Comparison of ENCODE assay signal across 2 cellular contexts in the genomic region with DNA sequence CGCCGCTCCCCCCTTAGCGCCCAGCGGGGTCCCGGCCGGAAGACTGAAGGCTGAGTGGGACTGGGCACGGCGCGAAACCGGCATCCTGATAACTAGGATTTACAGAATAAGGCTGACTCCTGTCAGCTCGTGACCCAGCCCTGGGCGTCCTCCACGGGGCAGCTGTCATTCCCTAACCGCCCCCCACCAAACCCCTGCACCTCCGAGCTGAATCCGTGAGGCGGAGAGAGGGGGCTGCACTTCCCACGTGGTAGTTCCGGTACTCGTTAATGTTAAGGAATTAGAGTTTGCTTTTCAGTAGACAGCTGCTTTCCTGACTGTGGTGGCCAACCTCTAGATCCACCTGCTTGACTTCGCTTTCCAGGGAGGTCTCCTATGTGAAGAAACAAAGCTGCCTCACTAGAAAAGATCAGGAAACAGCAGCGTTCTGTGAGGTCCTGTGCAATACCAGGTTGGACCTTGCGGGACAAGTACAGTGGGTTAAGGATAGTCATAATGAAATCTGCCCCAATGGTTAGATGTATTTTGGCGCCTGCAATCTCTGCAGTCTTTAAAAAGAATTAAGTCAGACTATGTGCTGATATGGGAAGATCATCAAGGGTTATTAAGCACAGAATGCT.
A peak's percentile ranks its signal among the peaks of the same experiment; 100 is the strongest.
TF ChIP-seq lines count a peak whose summit lies in the region.

No MANE protein-coding gene starts in this region.

TF ChIP-seq in GM23338, 12 proteins besides CTCF, POLR2A, EP300 and RAD21:
- TF ChIP-seq CREB1 (CRISPR knock-in tag; IDR thresholded peaks at IDR 0.05; ENCODE audit: low read depth), result peak; percentile 37; the same call in 1 of the 2 replicates
- no peak for TF ChIP-seq EZH2 (IDR thresholded peaks at IDR 0.05; ENCODE audit: low read depth, unreplicated experiment)

TF ChIP-seq in H1, 55 proteins besides CTCF, POLR2A, EP300 and RAD21:
- TF ChIP-seq GTF2F1 (IDR thresholded peaks at IDR 0.05; ENCODE audit: borderline replicate concordance, low read depth, low read length) (no peak), FOSL1 (IDR thresholded peaks at IDR 0.05; ENCODE audit: insufficient read depth, low read depth, low read length) (no peak), NRF1 (IDR thresholded peaks at IDR 0.05; ENCODE audit: low read depth, low read length) (no peak), HDAC2 (IDR thresholded peaks at IDR 0.05; ENCODE audit: borderline replicate concordance in 1 of 2, low read depth in 2 of 2, low read length in 2 of 2) (peak; percentile 6 to 98; a peak in 1 of 4 replicates), SUZ12 (IDR thresholded peaks at IDR 0.05; ENCODE audit: low read length) (no peak), ASH2L (IDR thresholded peaks at IDR 0.05; ENCODE audit: low read length) (peak; percentile 81), KDM4A (IDR thresholded peaks at IDR 0.05; ENCODE audit: low read depth, low read length, severe bottlenecking) (peak; percentile 47), SIN3A (conservative IDR thresholded peaks at IDR 0.05 in 1 of 2, IDR thresholded peaks at IDR 0.05 in 1 of 2; ENCODE audit: low read depth in 1 of 2, low read length in 2 of 2) (peak; percentile 54 to 55; a peak in 1 of 4 replicates), CEBPB (IDR thresholded peaks at IDR 0.05; ENCODE audit: low read depth, low read length) (no peak), SAP30 (IDR thresholded peaks at IDR 0.05; ENCODE audit: insufficient read depth, insufficient replicate concordance, low read length) (peak; percentile 95), SP1 (IDR thresholded peaks at IDR 0.05; ENCODE audit: low read depth, low read length) (no peak), ATF3 (IDR thresholded peaks at IDR 0.05; ENCODE audit: insufficient read depth, low read depth, low read length) (no peak), CHD2 (IDR thresholded peaks at IDR 0.05; ENCODE audit: low read length) (no peak), CHD1 (IDR thresholded peaks at IDR 0.05; ENCODE audit: low read depth, low read length) (no peak)
- TF ChIP-seq, protein P1, sequence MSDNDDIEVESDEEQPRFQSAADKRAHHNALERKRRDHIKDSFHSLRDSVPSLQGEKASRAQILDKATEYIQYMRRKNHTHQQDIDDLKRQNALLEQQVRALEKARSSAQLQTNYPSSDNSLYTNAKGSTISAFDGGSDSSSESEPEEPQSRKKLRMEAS (IDR thresholded peaks at IDR 0.05), result peak; percentile 60
